Comparison of ENCODE assay signal across 24 cellular contexts in genomic region chr2:20467789-20468548, GRCh38. TPM values are rescaled to one million over a fixed set of nuclear protein-coding genes. Genes with fewer than 3 reads are reported as not detected.
A peak's percentile ranks its signal among the peaks of the same experiment; 100 is the strongest.
DNase-seq lines count a peak whose midpoint lies in the region; TF ChIP-seq lines count a peak whose summit lies in the region.
"Had no signal": no experiment of that assay in that cellular context is flagged by ENCODE, and none has a peak within 500 bp of the region (broad histone marks: within the 10 kb centered on the region; RNA-seq: fewer than 3 reads in every experiment).

No MANE protein-coding gene starts in this region.

- H3K23me2 ChIP-seq in H9 (ENCODE audit: insufficient read length, low read depth, low read length, poor library complexity, severe bottlenecking): no peaks in the 10 kb centered on the region

- H3K14ac ChIP-seq in H9 (ENCODE audit: insufficient read depth, low read length): no peak overlapping the region

- no peak overlapping the region for H4K91ac ChIP-seq in H9 (ENCODE audit: insufficient read length, low read depth, low read length)

- H2AFZ ChIP-seq in H9 (ENCODE audit: low read length): no peak overlapping the region
- H2AFZ ChIP-seq: GM23248, neural progenitor cell had no signal

- no peak overlapping the region for H2BK15ac ChIP-seq in H9 (ENCODE audit: low read depth, low read length)

- no peak overlapping the region for H4K5ac ChIP-seq in H9 (ENCODE audit: insufficient read length, low read depth, low read length)

- H3K18ac ChIP-seq in H9 (ENCODE audit: insufficient read length, low read depth, low read length): peak overlapping the region; percentile 34

- no peak overlapping the region for H3K4me3 Mint-ChIP-seq in H9
- H3K4me3 Mint-ChIP-seq: activated CD8-positive, alpha-beta T cell treated with anti-CD3 and anti-CD28 coated beads for 36 hours; activated naive CD8-positive, alpha-beta T cell treated with anti-CD3 and anti-CD28 coated beads for 36 hours; CD4-positive, alpha-beta T cell; neural progenitor cell had no signal

- H2BK20ac ChIP-seq in H9 (ENCODE audit: low read depth, low read length, poor library complexity, severe bottlenecking): no peak overlapping the region

- no peaks in the 10 kb centered on the region for H4K20me1 ChIP-seq in H9 (ENCODE audit: control insufficient read depth, insufficient read depth, insufficient read length)

- H2BK120ac ChIP-seq in H9 (ENCODE audit: low read depth, low read length, poor library complexity, severe bottlenecking): no peak overlapping the region

- no peaks in the 10 kb centered on the region for H3K9me3 ChIP-seq in H9 (ENCODE audit: control insufficient read depth, low read depth, low read length)
- H3K9me3 ChIP-seq: ascending aorta had no signal

- no peak overlapping the region for H2BK12ac ChIP-seq in H9 (ENCODE audit: insufficient read length, low read depth, low read length)

- no peaks in the 10 kb centered on the region for H3K79me1 ChIP-seq in H9 (ENCODE audit: insufficient read depth, low read depth, low read length, poor library complexity, severe bottlenecking)

- no peaks in the 10 kb centered on the region for H3K4me1 ChIP-seq in H9 (ENCODE audit: insufficient read depth, low read length)
- H3K4me1 ChIP-seq: ascending aorta, neural progenitor cell had no signal

- H3K4ac ChIP-seq in H9 (ENCODE audit: low read depth, low read length): no peak overlapping the region

- H2AK5ac ChIP-seq in H9 (ENCODE audit: insufficient read length, low read length): no peak overlapping the region

- WGBS in H9 (ENCODE audit: extremely low coverage, insufficient read length, low lambda C conversion rate): no CpG with 5 or more reads among the region's 11 CpGs

- H3K79me2 ChIP-seq in H9 (ENCODE audit: insufficient read depth, low read length): no peaks in the 10 kb centered on the region

- H3T11ph ChIP-seq in H9 (ENCODE audit: low read length): no peak overlapping the region

- no peaks in the 10 kb centered on the region for H3K9me3 Mint-ChIP-seq in H9
- H3K9me3 Mint-ChIP-seq: activated CD8-positive, alpha-beta T cell treated with anti-CD3 and anti-CD28 coated beads for 36 hours; activated naive CD8-positive, alpha-beta T cell treated with anti-CD3 and anti-CD28 coated beads for 36 hours; CD4-positive, alpha-beta T cell; neural progenitor cell had no signal

- no peak overlapping the region for H2BK5ac ChIP-seq in H9 (ENCODE audit: insufficient read length, low read length)

- no peak overlapping the region for H3K56ac ChIP-seq in H9 (ENCODE audit: insufficient read length, low read depth, low read length)

- no peak overlapping the region for H3K27ac ChIP-seq in H9 (ENCODE audit: insufficient read length, low read depth, low read length)
- peak overlapping the region; percentile 36 for H3K27ac ChIP-seq in caudate nucleus (ENCODE audit: low read depth, low read length)
- peak overlapping the region; percentile 66 for H3K27ac ChIP-seq in substantia nigra (ENCODE audit: low read depth, low read length, poor library complexity, severe bottlenecking)
- H3K27ac ChIP-seq: ascending aorta, GM23248, HL-60, neural progenitor cell, SK-N-MC had no signal

- no peak overlapping the region for H3K23ac ChIP-seq in H9 (ENCODE audit: insufficient read length, low read depth, low read length)

- DNase-seq in H9: no peak
- DNase-seq in caudate nucleus (lab: John Stamatoyannopoulos, UW): no peak
- DNase-seq in mesenteric fat pad (ENCODE audit: low spot score): peak; percentile 41
- no peak for DNase-seq in substantia nigra (lab: John Stamatoyannopoulos, UW)
- DNase-seq in CD1c-positive myeloid dendritic cell (ENCODE audit: extremely low spot score): no peak
- DNase-seq in NCI-H187 (lab: John Stamatoyannopoulos, UW): no peak
- DNase-seq in activated T-cell treated with anti-CD3 and anti-CD28 coated beads, Interleukin-2, amount 50 U/mL, for 48 hours: no peak
- DNase-seq: activated CD4-positive, CD25-positive, alpha-beta regulatory T cell treated with anti-CD3 and anti-CD28 coated beads, Interleukin-2, amount 50 U/mL, for 72 hours; activated CD8-positive, alpha-beta T cell treated with anti-CD3 and anti-CD28 coated beads for 36 hours; activated effector memory CD4-positive, alpha-beta T cell treated with anti-CD3 and anti-CD28 coated beads, Interleukin-2, amount 50 U/mL, for 16 hours; activated naive CD8-positive, alpha-beta T cell treated with anti-CD3 and anti-CD28 coated beads for 36 hours; central memory CD4-positive, alpha-beta T cell; EL; glutamatergic neuron; GM23248; NCI-H1436; NCI-H446 treated with DMSO at 0.1 percent for 48 hours; posterior cingulate gyrus; RPMI8226 had no signal

- H4K8ac ChIP-seq in H9 (replicated peaks; ENCODE audit: insufficient read length, low read depth, low read length): no peak overlapping the region

- no peak overlapping the region for H3K9ac ChIP-seq in H9 (ENCODE audit: extremely low read depth, insufficient read length, low read length)
- H3K9ac ChIP-seq: GM23248, neural progenitor cell had no signal

- H3K27me3 ChIP-seq in H9 (ENCODE audit: insufficient read depth, low read length): no peaks in the 10 kb centered on the region; the same call in 1 of the 2 replicates
- H3K27me3 ChIP-seq: ascending aorta, neural progenitor cell had no signal

- H3K4me1 Mint-ChIP-seq in H9: peaks cover 4 to 5% of the 10 kb centered on the region in 2 experiments
- H3K4me1 Mint-ChIP-seq: activated naive CD8-positive, alpha-beta T cell treated with anti-CD3 and anti-CD28 coated beads for 36 hours had no signal

- H3K4me2 ChIP-seq in H9 (ENCODE audit: insufficient read depth, insufficient read length, low read length): no peak overlapping the region
- H3K4me2 ChIP-seq: neural progenitor cell had no signal

- no peak overlapping the region for H3K27ac Mint-ChIP-seq in H9
- H3K27ac Mint-ChIP-seq: activated CD8-positive, alpha-beta T cell treated with anti-CD3 and anti-CD28 coated beads for 36 hours; activated naive CD8-positive, alpha-beta T cell treated with anti-CD3 and anti-CD28 coated beads for 36 hours; CD4-positive, alpha-beta T cell had no signal

- no peaks in the 10 kb centered on the region for H3K36me3 Mint-ChIP-seq in H9 (ENCODE audit: insufficient read depth in 1 of 3, low read depth in 3 of 3)
- H3K36me3 Mint-ChIP-seq: activated naive CD8-positive, alpha-beta T cell treated with anti-CD3 and anti-CD28 coated beads for 36 hours; neural progenitor cell had no signal

- H3K27me3 Mint-ChIP-seq in H9 (ENCODE audit: low read depth): peaks cover 25% of the 10 kb centered on the region
- H3K27me3 Mint-ChIP-seq: activated CD8-positive, alpha-beta T cell treated with anti-CD3 and anti-CD28 coated beads for 36 hours; activated naive CD8-positive, alpha-beta T cell treated with anti-CD3 and anti-CD28 coated beads for 36 hours; CD4-positive, alpha-beta T cell had no signal

- TF ChIP-seq CTCF in H9 (conservative IDR thresholded peaks at IDR 0.05): no peak

RNA-seq across cellular contexts. Expression of gene RHOB, which starts 21.1 kb away (rescaled TPM):
- total RNA-seq in H9 (2021) (10.3 and 10.8 TPM in 2 replicates), mesenteric fat pad (677 TPM)

Comparison
In these comparisons a context has a peak if more than half of its experiments do, and no peak if none do; other contexts are left out.
1. RNA of gene RHOB, which starts 21.1 kb away (total RNA-seq): 677 TPM in mesenteric fat pad (single experiment); 10.3 to 10.8 TPM in H9; every median in the first group is over 10 times any median in the second.